In genomic region chr19:30733826-30734550, GRCh38 we compare ENCODE assay signal across 1 cellular context.
TF ChIP-seq lines count a peak whose summit lies in the region.

No MANE protein-coding gene starts in this region.

TF ChIP-seq in SK-N-SH, 30 proteins besides CTCF, POLR2A, EP300 and RAD21 (continued from another document):
- TF ChIP-seq FOXJ3 (CRISPR knock-in tag; IDR thresholded peaks at IDR 0.05) (no peak), RCOR1 (IDR thresholded peaks at IDR 0.05; ENCODE audit: low read length) (no peak), ELF1 (IDR thresholded peaks at IDR 0.05) (no peak), IRF3 (IDR thresholded peaks at IDR 0.05; ENCODE audit: low read depth, low read length) (no peak), YY1 (IDR thresholded peaks at IDR 0.05; ENCODE audit: low read depth) (no peak), USF1 (IDR thresholded peaks at IDR 0.05; ENCODE audit: borderline replicate concordance, low read depth) (no peak)
